In the genomic region with DNA sequence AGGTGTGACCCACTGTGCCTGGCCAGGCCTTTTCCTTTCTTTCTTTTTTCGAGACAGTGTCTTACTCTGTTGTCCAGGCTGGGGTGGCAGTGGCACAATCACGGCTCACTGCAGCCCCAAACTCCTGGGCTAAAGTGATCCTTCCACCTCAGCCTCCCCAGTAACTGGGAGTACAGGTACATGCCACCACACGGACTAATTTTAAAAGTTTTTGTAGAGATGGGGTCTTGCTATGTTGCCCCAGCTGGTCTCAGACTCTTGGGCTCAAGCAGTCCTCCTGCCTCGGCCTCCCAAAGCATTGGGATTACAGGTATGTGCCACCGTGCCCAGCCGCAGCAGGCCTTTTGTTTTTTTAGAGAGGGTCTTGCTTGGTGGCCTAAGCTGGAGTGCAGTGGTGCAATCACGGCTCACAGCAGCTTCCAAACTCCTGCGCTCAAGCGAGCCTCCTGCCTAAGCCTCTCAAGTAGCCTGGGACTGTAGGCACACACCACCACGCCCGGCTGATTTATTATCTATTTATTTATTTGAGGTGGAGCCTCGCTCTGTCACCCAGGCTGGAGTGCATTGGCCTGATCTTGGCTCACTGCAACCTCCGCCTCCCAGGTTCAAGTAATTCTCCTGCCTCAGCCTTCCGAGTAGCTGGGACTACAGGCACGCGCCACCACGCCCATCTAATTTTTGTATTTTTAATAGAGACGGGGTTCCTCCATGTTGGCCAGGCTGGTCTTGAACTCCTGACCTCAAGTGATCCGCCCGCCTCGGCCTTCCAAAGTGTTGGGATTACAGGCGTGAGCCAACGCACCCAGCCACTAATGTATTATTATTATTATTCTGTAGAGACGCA, we compare ENCODE assay signal across 8 cellular contexts. TPM values are rescaled to one million over a fixed set of nuclear protein-coding genes. Genes with fewer than 3 reads are reported as not detected.
DNase-seq lines count a peak whose midpoint lies in the region; ATAC-seq, FAIRE-seq and TF ChIP-seq lines count a peak whose summit lies in the region.
"Not testable (repeated sequence)": the region's sequence is repeated elsewhere in the genome, so short reads cannot be mapped to it uniquely, and the experiment has no call there.

No MANE protein-coding gene starts in this region.

- TF ChIP-seq CTCF in A673 (conservative IDR thresholded peaks at IDR 0.05; ENCODE audit: low read depth, low read length); OCI-LY3 (IDR thresholded peaks at IDR 0.05; ENCODE audit: low read depth, low read length); colonic mucosa (IDR thresholded peaks at IDR 0.05): not testable (repeated sequence)

- 64% methylated on average over 24 of the region's 24 CpGs for WGBS in right cardiac atrium
- WGBS in small intestine, 3 donors = 35 to 60% (median 40%) methylated on average over 24 of the region's 24 CpGs

- H3K36me3 ChIP-seq in A673 (ENCODE audit: insufficient read depth, low read length, poor library complexity, severe bottlenecking) (peaks cover 18% of the 10 kb centered on the region), H7 (replicated peaks; ENCODE audit: control insufficient read depth, insufficient read depth, low read length) (peaks cover 18% of the 10 kb centered on the region), muscle layer of duodenum (ENCODE audit: control insufficient read depth in 1 of 2, insufficient read depth in 2 of 2, low read length in 2 of 2) (peaks cover 12 to 14% of the 10 kb centered on the region in 2 donors)
- not testable (repeated sequence) for H3K36me3 ChIP-seq in OCI-LY3 (replicated peaks; ENCODE audit: low read depth, low read length); colonic mucosa; small intestine (ENCODE audit: control insufficient read depth in 2 of 2, insufficient read depth in 2 of 2, low read length in 2 of 2)

- H3K9me3 ChIP-seq in A673 (ENCODE audit: low read depth, low read length, poor library complexity, severe bottlenecking); OCI-LY3 (ENCODE audit: insufficient read depth, low read length); colonic mucosa; right cardiac atrium (ENCODE audit: control insufficient read depth, low read length); muscle layer of duodenum (ENCODE audit: control insufficient read depth in 1 of 2, low read length in 2 of 2); small intestine (ENCODE audit: control insufficient read depth, low read depth): not testable (repeated sequence)

- not testable (repeated sequence) for H3K4me1 ChIP-seq in A673 (ENCODE audit: insufficient read depth, low read length, poor library complexity, severe bottlenecking); OCI-LY3 (ENCODE audit: low read length); colonic mucosa; right cardiac atrium (ENCODE audit: control insufficient read depth, insufficient read depth, low read length); small intestine (ENCODE audit: control insufficient read depth in 2 of 2, insufficient read depth in 1 of 2, low read depth in 1 of 2, low read length in 1 of 2)
- H3K4me1 ChIP-seq in muscle layer of duodenum (ENCODE audit: control insufficient read depth in 1 of 2, insufficient read depth in 2 of 2, low read length in 2 of 2) = peaks cover 16 to 31% of the 10 kb centered on the region in 2 donors

- intact Hi-C loops in A673 (cut with micrococcal nuclease; ENCODE audit: unreplicated experiment); colonic mucosa (cut with DNase I); right cardiac atrium (cut with DNase I): not testable (repeated sequence)

- not testable (repeated sequence) for BruUV-seq in A673 (replicated peaks; lab: Mats Ljungman, UMichigan)

- not testable (repeated sequence) for FAIRE-seq in small intestine (lab: Jason Lieb, UNC)

- H3K4me3 ChIP-seq in A673 (ENCODE audit: low read depth, low read length, poor library complexity, severe bottlenecking) (peak overlapping the region; percentile 98), H7 (ENCODE audit: insufficient read depth, low read depth, low read length) (peak overlapping the region; percentile 88), OCI-LY3 (ENCODE audit: low read length) (peak overlapping the region; percentile 86), colonic mucosa (peak overlapping the region; percentile 93), right cardiac atrium (ENCODE audit: low read length) (peak overlapping the region; percentile 86), muscle layer of duodenum (ENCODE audit: low read depth in 1 of 2, low read length in 2 of 2) (peak overlapping the region; percentile 80 to 96), small intestine (ENCODE audit: low read depth in 1 of 2, low read length in 2 of 2) (peak overlapping the region; percentile 76 to 99)

- peak overlapping the region; percentile 93 for H3K27ac Mint-ChIP-seq in activated T-cell treated with anti-CD3 and anti-CD28 coated beads, Interleukin-2, amount 50 U/mL, for 72 hours

- DNase-seq in A673 (ENCODE audit: low spot score); H7; activated T-cell treated with anti-CD3 and anti-CD28 coated beads, Interleukin-2, amount 50 U/mL, for 72 hours; right cardiac atrium: not testable (repeated sequence)
- DNase-seq in colonic mucosa = peak; percentile 61
- DNase-seq in small intestine = peak; percentile 77

- H3K36me3 Mint-ChIP-seq in activated T-cell treated with anti-CD3 and anti-CD28 coated beads, Interleukin-2, amount 50 U/mL, for 72 hours (ENCODE audit: insufficient read depth in 2 of 2) = not testable (repeated sequence)

- peaks cover 35% of the 10 kb centered on the region for H3K4me1 Mint-ChIP-seq in activated T-cell treated with anti-CD3 and anti-CD28 coated beads, Interleukin-2, amount 50 U/mL, for 72 hours (ENCODE audit: low read depth)

- peak overlapping the region; percentile 94 for H3K4me2 ChIP-seq in OCI-LY3 (ENCODE audit: low read length)

- POLR2A ChIA-PET in A673 (lab: Charles Lee; ENCODE audit: low non-redundant PET) = not testable (repeated sequence)

- H3K79me2 ChIP-seq in OCI-LY3 (ENCODE audit: low read length) = peaks cover 16% of the 10 kb centered on the region

- not testable (repeated sequence) for ATAC-seq in activated T-cell treated with anti-CD3 and anti-CD28 coated beads, Interleukin-2, amount 50 U/mL, for 72 hours (replicated peaks in 1 of 2); right cardiac atrium

- not testable (repeated sequence) for H3K27me3 Mint-ChIP-seq in activated T-cell treated with anti-CD3 and anti-CD28 coated beads, Interleukin-2, amount 50 U/mL, for 72 hours (ENCODE audit: low read depth)

- CTCF ChIA-PET in A673 (lab: Charles Lee) = interaction anchor here (0.5 kb wide), 1 partner anchor 10 kb away, joined by 9 read pairs; no protein-coding TSS in a partner anchor

- not testable (repeated sequence) for H2AFZ ChIP-seq in OCI-LY3 (ENCODE audit: low read depth, low read length)

- H3K9ac ChIP-seq in OCI-LY3 (ENCODE audit: low read length) (peak overlapping the region; percentile 88), colonic mucosa (ENCODE audit: low read depth in 2 of 2, low read length in 2 of 2) (peak overlapping the region; percentile 93 to 98)

- H3K4me3 Mint-ChIP-seq in activated T-cell treated with anti-CD3 and anti-CD28 coated beads, Interleukin-2, amount 50 U/mL, for 72 hours = peak overlapping the region; percentile 95 to 98

- H3K27ac ChIP-seq in A673 (ENCODE audit: low read depth, low read length, poor library complexity, severe bottlenecking) (peak overlapping the region; percentile 99), colonic mucosa (peak overlapping the region; percentile 90), right cardiac atrium (ENCODE audit: low read length) (peak overlapping the region; percentile 93), muscle layer of duodenum (ENCODE audit: low read length) (peak overlapping the region; percentile 86), small intestine (ENCODE audit: low read depth in 1 of 2, low read length in 1 of 2) (peak overlapping the region; percentile 85 to 97)
- H3K27ac ChIP-seq in OCI-LY3 (ENCODE audit: low read length) = not testable (repeated sequence)

- H3K27me3 ChIP-seq in A673 (replicated peaks; ENCODE audit: insufficient read depth, low read depth, low read length, poor library complexity); H7 (ENCODE audit: control insufficient read depth, insufficient read depth, low read length); OCI-LY3 (ENCODE audit: low read depth, low read length); colonic mucosa; right cardiac atrium (ENCODE audit: control insufficient read depth, insufficient read depth); muscle layer of duodenum (ENCODE audit: low read depth, low read length); small intestine (ENCODE audit: control insufficient read depth in 2 of 2, insufficient read depth in 2 of 2, low read length in 2 of 2): not testable (repeated sequence)

- H4K20me1 ChIP-seq in OCI-LY3 (ENCODE audit: insufficient read depth, low read length) = not testable (repeated sequence)

- H3K9me3 Mint-ChIP-seq in activated T-cell treated with anti-CD3 and anti-CD28 coated beads, Interleukin-2, amount 50 U/mL, for 72 hours = not testable (repeated sequence)

RNA-seq across cellular contexts. Expression of a gene that starts 1.0 kb away (rescaled TPM):
- total RNA-seq in A673 (2021) (107 and 121 TPM in 2 replicates), colonic mucosa (100 to 1,000 TPM; 280 to 519 TPM), right cardiac atrium (1,000 to 10,000 TPM in 2 of 4 donors, 100 to 1,000 TPM in 2; 857 to 1,126 (median 1,037) TPM)
- total RNA-seq in H7 (2014; rRNA removed; shearing (Covaris generic)) = 752 and 1,115 TPM in 2 replicates
- 10 to 100 TPM; 73.4 to 79.5 TPM for total RNA-seq in activated T-cell treated with anti-CD3 and anti-CD28 coated beads, Interleukin-2, amount 50 U/mL, for 72 hours
- polyA plus RNA-seq in right cardiac atrium (1,795 TPM), small intestine (100 to 1,000 TPM; 322 to 434 (median 379) TPM)

RNA-seq across cellular contexts. Expression of a gene that starts 26.9 kb away (rescaled TPM):
- total RNA-seq in A673 (2021) (not detected in 2 replicates), colonic mucosa (not detected), right cardiac atrium (not detected)
- total RNA-seq in H7 (2014; rRNA removed; shearing (Covaris generic)) = not detected in 2 replicates
- not detected for total RNA-seq in activated T-cell treated with anti-CD3 and anti-CD28 coated beads, Interleukin-2, amount 50 U/mL, for 72 hours
- polyA plus RNA-seq in right cardiac atrium (not detected), small intestine (not detected)

RNA-seq across cellular contexts. Expression of a gene that starts 32.1 kb away (rescaled TPM):
- total RNA-seq in A673 (2021) (146 and 172 TPM in 2 replicates), colonic mucosa (100 to 1,000 TPM; 145 to 257 TPM), right cardiac atrium (100 to 1,000 TPM; 191 to 248 (median 237) TPM)
- 155 and 167 TPM in 2 replicates for total RNA-seq in H7 (2014; rRNA removed; shearing (Covaris generic))
- 100 to 1,000 TPM; 405 to 415 TPM for total RNA-seq in activated T-cell treated with anti-CD3 and anti-CD28 coated beads, Interleukin-2, amount 50 U/mL, for 72 hours
- polyA plus RNA-seq in right cardiac atrium (322 TPM), small intestine (100 to 1,000 TPM; 290 to 621 (median 552) TPM)

RNA-seq across cellular contexts. Expression of a gene that starts 44.3 kb away (rescaled TPM):
- total RNA-seq in A673 (2021) (not detected in 2 replicates), colonic mucosa (not detected), right cardiac atrium (not detected)
- 0.07 and 0.63 TPM in 2 replicates for total RNA-seq in H7 (2014; rRNA removed; shearing (Covaris generic))
- not detected for total RNA-seq in activated T-cell treated with anti-CD3 and anti-CD28 coated beads, Interleukin-2, amount 50 U/mL, for 72 hours
- polyA plus RNA-seq in right cardiac atrium (not detected), small intestine (not detected)
